ENCODE assay signal across 19 cellular contexts in genomic region chr13:40404967-40405716, GRCh38.
A peak's percentile ranks its signal among the peaks of the same experiment; 100 is the strongest.
DNase-seq lines count a peak whose midpoint lies in the region; ATAC-seq, FAIRE-seq and TF ChIP-seq lines count a peak whose summit lies in the region.
"Had no signal": no experiment of that assay in that cellular context is flagged by ENCODE, and none has a peak within 500 bp of the region (broad histone marks: within the 10 kb centered on the region; RNA-seq: fewer than 3 reads in every experiment).

No MANE protein-coding gene starts in this region.

- H3K36me3 ChIP-seq in mucosa of descending colon (ENCODE audit: low read depth) (no peaks in the 10 kb centered on the region), small intestine (ENCODE audit: control insufficient read depth in 2 of 2, insufficient read depth in 2 of 2, low read length in 2 of 2) (no peaks in the 10 kb centered on the region)

- peaks cover 25% of the 10 kb centered on the region for H3K4me1 Mint-ChIP-seq in activated naive CD4-positive, alpha-beta T cell treated with anti-CD3 and anti-CD28 coated beads, Interleukin-2, amount 50 U/mL, for 24 hours
- H3K4me1 Mint-ChIP-seq in HFFc6 (ENCODE audit: low read depth) (peaks cover 84% of the 10 kb centered on the region), immature natural killer cell (peaks cover 24 to 28% of the 10 kb centered on the region in 2 donors)

- no peaks in the 10 kb centered on the region for H3K36me3 Mint-ChIP-seq in activated naive CD4-positive, alpha-beta T cell treated with anti-CD3 and anti-CD28 coated beads, Interleukin-2, amount 50 U/mL, for 24 hours
- peaks cover 7% of the 10 kb centered on the region; the same call in 1 of the 2 replicates for H3K36me3 Mint-ChIP-seq in HFFc6 (ENCODE audit: low read depth)
- peaks cover 0 to 5% (median 0%) of the 10 kb centered on the region in 3 donors for H3K36me3 Mint-ChIP-seq in immature natural killer cell
- H3K36me3 Mint-ChIP-seq: CD8-positive, alpha-beta T cell had no signal

- H3K27ac ChIP-seq in small intestine (ENCODE audit: low read depth in 1 of 2, low read length in 1 of 2) = no peak overlapping the region

- TF ChIP-seq CTCF in HFFc6 (IDR thresholded peaks at IDR 0.05) (no peak), mucosa of descending colon (IDR thresholded peaks at IDR 0.05) (no peak), foreskin fibroblast (IDR thresholded peaks at IDR 0.05; ENCODE audit: low read depth, low read length) (no peak)

- H3K4me3 Mint-ChIP-seq in activated naive CD4-positive, alpha-beta T cell treated with anti-CD3 and anti-CD28 coated beads, Interleukin-2, amount 50 U/mL, for 24 hours = no peak overlapping the region
- H3K4me3 Mint-ChIP-seq in HFFc6 (no peak overlapping the region; the same call in 1 of the 2 replicates), immature natural killer cell (no peak overlapping the region)
- H3K4me3 Mint-ChIP-seq: CD8-positive, alpha-beta T cell; H9 had no signal

- peak overlapping the region; percentile 15 for H3K27ac Mint-ChIP-seq in activated naive CD4-positive, alpha-beta T cell treated with anti-CD3 and anti-CD28 coated beads, Interleukin-2, amount 50 U/mL, for 24 hours
- peak overlapping the region; percentile 95 for H3K27ac Mint-ChIP-seq in HFFc6
- no peak overlapping the region for H3K27ac Mint-ChIP-seq in immature natural killer cell
- H3K27ac Mint-ChIP-seq: CD8-positive, alpha-beta T cell; H9 had no signal

- no peaks in the 10 kb centered on the region for H3K27me3 ChIP-seq in small intestine (ENCODE audit: control insufficient read depth in 2 of 2, insufficient read depth in 2 of 2, low read length in 2 of 2)

- no peaks in the 10 kb centered on the region for H3K9me3 ChIP-seq in mucosa of descending colon
- no peaks in the 10 kb centered on the region for H3K9me3 ChIP-seq in small intestine (ENCODE audit: control insufficient read depth, low read depth)

- no peaks in the 10 kb centered on the region for H3K27me3 Mint-ChIP-seq in activated naive CD4-positive, alpha-beta T cell treated with anti-CD3 and anti-CD28 coated beads, Interleukin-2, amount 50 U/mL, for 24 hours
- peaks cover 3% of the 10 kb centered on the region; the same call in 1 of the 2 replicates for H3K27me3 Mint-ChIP-seq in HFFc6 (ENCODE audit: insufficient read depth)
- no peaks in the 10 kb centered on the region for H3K27me3 Mint-ChIP-seq in immature natural killer cell (ENCODE audit: low read depth in 3 of 3)

- no peak for FAIRE-seq in small intestine (lab: Jason Lieb, UNC)
- FAIRE-seq: HTR-8/SVneo had no signal

- H3K4me3 ChIP-seq in mucosa of descending colon (no peak overlapping the region), small intestine (ENCODE audit: low read depth in 1 of 2, low read length in 2 of 2) (no peak overlapping the region), foreskin fibroblast (ENCODE audit: low read depth in 1 of 2, low read length in 2 of 2) (no peak overlapping the region)

- peak; percentile 38 for ATAC-seq in mucosa of descending colon
- ATAC-seq: CD8-positive, alpha-beta T cell had no signal

- H3K4me1 ChIP-seq in mucosa of descending colon (ENCODE audit: low read depth) (peaks cover 23% of the 10 kb centered on the region), small intestine (ENCODE audit: control insufficient read depth in 2 of 2, insufficient read depth in 1 of 2, low read depth in 1 of 2, low read length in 1 of 2) (peaks cover 4 to 11% of the 10 kb centered on the region in 2 donors)

- WGBS in small intestine, 3 donors = 79 to 91% (median 90%) methylated on average over 4 of the region's 4 CpGs

- no peaks in the 10 kb centered on the region for H3K9me3 Mint-ChIP-seq in activated naive CD4-positive, alpha-beta T cell treated with anti-CD3 and anti-CD28 coated beads, Interleukin-2, amount 50 U/mL, for 24 hours
- H3K9me3 Mint-ChIP-seq in HFFc6 = no peaks in the 10 kb centered on the region
- H3K9me3 Mint-ChIP-seq in immature natural killer cell = no peaks in the 10 kb centered on the region
- H3K9me3 Mint-ChIP-seq: CD8-positive, alpha-beta T cell; H9 had no signal

- DNase-seq in activated naive CD4-positive, alpha-beta T cell treated with anti-CD3 and anti-CD28 coated beads, Interleukin-2, amount 50 U/mL, for 16 hours = no peak
- no peak for DNase-seq in HFFc6
- no peak for DNase-seq in mucosa of descending colon
- DNase-seq in small intestine = peak; percentile 27
- no peak for DNase-seq in dermis blood vessel endothelial cell
- DNase-seq in immature natural killer cell = no peak
- DNase-seq in foreskin fibroblast = no peak
- DNase-seq: Calu3; CD8-positive, alpha-beta T cell; GF-D8; H9; NCI-H1105 treated with DMSO at 0.1 percent for 48 hours; NCI-H1694; NCI-H510A treated with DMSO at 0.1 percent for 48 hours; NCI-H82; OCI-M1; SIG-M5 had no signal

- intact Hi-C loops in mucosa of descending colon (cut with DNase I, micrococcal nuclease) = no loop called here

Comparison
In these comparisons a context has a peak if more than half of its experiments do, and no peak if none do; other contexts are left out.
1. H3K27ac Mint-ChIP-seq: peak in activated naive CD4-positive, alpha-beta T cell treated with anti-CD3 and anti-CD28 coated beads, Interleukin-2, amount 50 U/mL, for 24 hours (single experiment) and HFFc6 (single experiment); none in immature natural killer cell (0 of 6).